Comparison of ENCODE assay signal across 8 cellular contexts in the genomic region with DNA sequence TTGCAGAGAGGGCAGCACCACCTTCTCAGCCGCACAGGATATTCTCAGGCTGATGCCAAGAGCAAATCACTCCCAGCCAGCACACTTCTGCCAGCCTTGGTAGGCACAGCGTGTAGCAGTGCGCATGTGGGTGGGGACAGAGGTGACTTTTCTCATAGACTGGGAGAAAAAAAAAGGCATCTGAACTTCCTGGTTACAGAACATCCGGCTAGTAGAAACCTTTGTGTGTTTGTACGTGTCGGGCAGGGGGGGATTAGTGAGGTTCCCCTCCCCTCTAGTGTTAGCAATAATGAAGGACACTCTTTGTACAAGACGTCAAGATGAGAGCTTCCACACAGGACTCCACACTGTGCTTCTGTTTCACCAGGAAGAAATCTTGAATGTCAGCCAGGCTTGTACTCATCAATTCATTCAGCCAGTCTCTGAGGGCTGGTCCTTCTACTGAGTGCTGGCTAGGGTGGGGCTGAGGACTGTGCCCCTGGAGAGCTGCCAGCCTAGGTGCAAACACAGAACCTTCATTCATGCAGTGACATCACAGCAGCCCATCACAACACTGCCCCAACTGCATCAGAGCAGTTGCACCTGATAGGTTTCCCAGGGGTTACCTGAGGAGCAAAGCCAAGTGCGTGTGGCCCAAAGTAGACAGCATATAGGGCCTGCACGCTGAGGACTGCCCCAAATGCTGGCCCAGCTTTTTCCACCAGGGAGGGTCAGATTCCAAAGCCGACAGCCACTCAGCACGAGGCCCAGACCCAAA. TPM values are rescaled to one million over a fixed set of nuclear protein-coding genes. Genes with fewer than 3 reads are reported as not detected.
DNase-seq lines count a peak whose midpoint lies in the region; ATAC-seq and TF ChIP-seq lines count a peak whose summit lies in the region.

No MANE protein-coding gene starts in this region.

- CTCF ChIA-PET in A673 (lab: Charles Lee), result no interaction called here

- H3K27ac Mint-ChIP-seq in activated naive CD4-positive, alpha-beta T cell treated with anti-CD3 and anti-CD28 coated beads, Interleukin-2, amount 50 U/mL, for 24 hours, result peak overlapping the region; percentile 89

- no peak for TF ChIP-seq POLR2A in right lobe of liver (IDR thresholded peaks at IDR 0.05)

- H3K36me3 ChIP-seq in right lobe of liver, result no peaks in the 10 kb centered on the region
- H3K36me3 ChIP-seq in A673 (ENCODE audit: insufficient read depth, low read length, poor library complexity, severe bottlenecking), result no peaks in the 10 kb centered on the region

- H3K4me1 Mint-ChIP-seq in activated naive CD4-positive, alpha-beta T cell treated with anti-CD3 and anti-CD28 coated beads, Interleukin-2, amount 50 U/mL, for 24 hours, result peaks cover 18% of the 10 kb centered on the region

- peak; percentile 46 to 61 (median 60) for ATAC-seq in right lobe of liver
- no peak for ATAC-seq in Right ventricle myocardium superior (ENCODE audit: poor library complexity)
- ATAC-seq in HG03139 (IDR thresholded peaks at IDR 0.05; ENCODE audit: unreplicated experiment), result no peak

- no TSS peak for BruUV-seq in A673 (replicated peaks; lab: Mats Ljungman, UMichigan)

- H3K4me3 ChIP-seq in right lobe of liver, result no peak overlapping the region
- no peak overlapping the region for H3K4me3 ChIP-seq in A673 (ENCODE audit: low read depth, low read length, poor library complexity, severe bottlenecking)

- intact Hi-C loops in right lobe of liver (cut with DNase I) (no loop called here), A673 (cut with micrococcal nuclease; ENCODE audit: unreplicated experiment) (no loop called here), Right ventricle myocardium superior (cut with DNase I) (no loop called here)

- no peaks in the 10 kb centered on the region for H3K27me3 ChIP-seq in right lobe of liver
- H3K27me3 ChIP-seq in A673 (replicated peaks; ENCODE audit: insufficient read depth, low read depth, low read length, poor library complexity), result no peaks in the 10 kb centered on the region

- H3K4me1 ChIP-seq in right lobe of liver (peaks cover 0 to 38% (median 10%) of the 10 kb centered on the region in 4 donors), A673 (ENCODE audit: insufficient read depth, low read length, poor library complexity, severe bottlenecking) (no peaks in the 10 kb centered on the region)

- DNase-seq in AG08395 (ENCODE audit: low spot score) (peak; percentile 24), NCI-H1105 (lab: John Stamatoyannopoulos, UW) (peak; percentile 59), right lobe of liver (peak in 2 of 3 donors; percentile 52 to 67), A673 (ENCODE audit: low spot score) (no peak), Right ventricle myocardium superior (no peak)
- DNase-seq in stimulated activated CD4-positive, alpha-beta T cell treated with anti-CD3 and anti-CD28 coated beads, Interleukin-4, amount 100 ng/mL, for 1 hour, result no peak

- no peaks in the 10 kb centered on the region for H3K36me3 Mint-ChIP-seq in activated naive CD4-positive, alpha-beta T cell treated with anti-CD3 and anti-CD28 coated beads, Interleukin-2, amount 50 U/mL, for 24 hours

- TF ChIP-seq CTCF in right lobe of liver (IDR thresholded peaks at IDR 0.05) (no peak), A673 (conservative IDR thresholded peaks at IDR 0.05; ENCODE audit: low read depth, low read length) (no peak)

- H3K9me3 Mint-ChIP-seq in activated naive CD4-positive, alpha-beta T cell treated with anti-CD3 and anti-CD28 coated beads, Interleukin-2, amount 50 U/mL, for 24 hours, result no peaks in the 10 kb centered on the region

- POLR2A ChIA-PET in A673 (lab: Charles Lee; ENCODE audit: low non-redundant PET), result no interaction called here

- peak overlapping the region; percentile 15 for H3K4me3 Mint-ChIP-seq in activated naive CD4-positive, alpha-beta T cell treated with anti-CD3 and anti-CD28 coated beads, Interleukin-2, amount 50 U/mL, for 24 hours

- WGBS in right lobe of liver (ENCODE audit: insufficient coverage, low coverage, low lambda C conversion rate, missing lambda C conversion rate), result 33% methylated on average over 6 of the region's 11 CpGs

- no peaks in the 10 kb centered on the region for H3K27me3 Mint-ChIP-seq in activated naive CD4-positive, alpha-beta T cell treated with anti-CD3 and anti-CD28 coated beads, Interleukin-2, amount 50 U/mL, for 24 hours

- H3K9me3 ChIP-seq in right lobe of liver, result no peaks in the 10 kb centered on the region
- H3K9me3 ChIP-seq in A673 (ENCODE audit: low read depth, low read length, poor library complexity, severe bottlenecking), result no peaks in the 10 kb centered on the region

- H3K27ac ChIP-seq in right lobe of liver, result peak overlapping the region in 2 of 3 donors; percentile 21 to 63
- no peak overlapping the region for H3K27ac ChIP-seq in A673 (ENCODE audit: low read depth, low read length, poor library complexity, severe bottlenecking)

RNA-seq across cellular contexts. Expression of a gene that starts 34.7 kb away (rescaled TPM):
- total RNA-seq in right lobe of liver (100 to 1,000 TPM; 168 to 296 (median 223) TPM), A673 (2021) (360 and 368 TPM in 2 replicates), Right ventricle myocardium superior (143 TPM)

Comparison
In these comparisons a context has a peak if more than half of its experiments do, and no peak if none do; other contexts are left out.
1. DNase-seq: peak in AG08395 (single experiment), NCI-H1105 (single experiment) and right lobe of liver (2 of 3); none in A673 (single experiment), Right ventricle myocardium superior (single experiment) and stimulated activated CD4-positive, alpha-beta T cell treated with anti-CD3 and anti-CD28 coated beads, Interleukin-4, amount 100 ng/mL, for 1 hour (single experiment).
2. ATAC-seq: peak in right lobe of liver (4 of 4); none in Right ventricle myocardium superior (single experiment) and HG03139 (single experiment).